In the genomic region with DNA sequence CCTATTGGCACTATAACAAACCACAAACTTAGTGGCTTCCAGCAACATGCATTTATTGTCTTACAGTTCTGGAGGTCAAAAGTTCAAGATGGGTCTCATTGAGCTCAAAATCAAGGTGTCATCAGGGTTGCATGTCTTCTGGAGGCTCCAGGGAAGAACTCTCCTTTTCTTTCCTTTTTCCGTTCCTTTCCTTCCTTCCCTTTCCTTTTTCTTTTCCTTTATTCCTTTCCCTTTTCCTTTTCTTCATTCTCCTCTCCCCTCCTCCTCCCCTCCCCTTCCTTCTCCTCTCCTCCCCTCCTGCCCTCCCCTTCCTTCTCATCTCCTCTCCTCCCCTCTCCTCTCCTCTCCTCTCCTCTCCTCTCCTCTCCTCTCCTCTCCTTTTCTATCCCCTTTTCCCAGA, we compare ENCODE assay signal across 28 cellular contexts.
"Had no signal": no experiment of that assay in that cellular context is flagged by ENCODE, and none has a peak within 500 bp of the region (broad histone marks: within the 10 kb centered on the region; RNA-seq: fewer than 3 reads in every experiment).

No MANE protein-coding gene starts in this region.

- DNase-seq: colonic mucosa; cortex of kidney; dermis blood vessel endothelial cell; dorsolateral prefrontal cortex; effector CD4-positive, alpha-beta T cell; effector CD8-positive, alpha-beta T cell; effector memory CD4-positive, alpha-beta T cell; effector memory CD8-positive, alpha-beta T cell; endodermal cell; erythroblast; esophagus squamous epithelium; foreskin fibroblast; foreskin keratinocyte; foreskin melanocyte; gastrocnemius medialis; glutamatergic neuron; head of caudate nucleus; heart left ventricle; heart right ventricle had no signal

- FAIRE-seq: colon, endometrium, endothelial cell of umbilical vein, frontal cortex had no signal

- H3K4me1 ChIP-seq: colonic mucosa, esophagus squamous epithelium, foreskin keratinocyte, gastrocnemius medialis, heart left ventricle, heart right ventricle had no signal

- H3K27ac ChIP-seq: colonic mucosa, coronary artery, dorsolateral prefrontal cortex, epithelial cell of prostate, esophagus muscularis mucosa, esophagus squamous epithelium, foreskin keratinocyte, gastrocnemius medialis, gastroesophageal sphincter, heart left ventricle, heart right ventricle had no signal

- H3K27me3 ChIP-seq: colonic mucosa, esophagus muscularis mucosa, esophagus squamous epithelium, foreskin keratinocyte, gastrocnemius medialis had no signal

- H3K4me3 ChIP-seq: colonic mucosa, coronary artery, dorsolateral prefrontal cortex, esophagus muscularis mucosa, esophagus squamous epithelium, gastrocnemius medialis, gastroesophageal sphincter, heart left ventricle, heart right ventricle had no signal

- H3K36me3 ChIP-seq: colonic mucosa, esophagus muscularis mucosa, esophagus squamous epithelium, gastrocnemius medialis, gastroesophageal sphincter, heart left ventricle, heart right ventricle had no signal

- ATAC-seq: effector memory CD8-positive, alpha-beta T cell; esophagus mucosa; foreskin keratinocyte; gastrocnemius medialis; gastroesophageal sphincter; heart left ventricle; heart right ventricle had no signal

- H3K9me3 ChIP-seq: colonic mucosa, esophagus muscularis mucosa, esophagus squamous epithelium, gastrocnemius medialis, gastroesophageal sphincter, heart left ventricle, heart right ventricle had no signal
